Comparison of ENCODE assay signal across 29 cellular contexts in genomic region chr12:34371050-34371449, GRCh38.
"Had no signal": no experiment of that assay in that cellular context is flagged by ENCODE, and none has a peak within 500 bp of the region (broad histone marks: within the 10 kb centered on the region; RNA-seq: fewer than 3 reads in every experiment).

No MANE protein-coding gene starts in this region.

- DNase-seq: colonic mucosa; cortex of kidney; dermis blood vessel endothelial cell; dorsolateral prefrontal cortex; effector CD4-positive, alpha-beta T cell; effector CD8-positive, alpha-beta T cell; effector memory CD4-positive, alpha-beta T cell; effector memory CD8-positive, alpha-beta T cell; endodermal cell; erythroblast; esophagus squamous epithelium; foreskin fibroblast; foreskin keratinocyte; foreskin melanocyte; gastrocnemius medialis; glutamatergic neuron; head of caudate nucleus; heart left ventricle; heart right ventricle had no signal

- H3K27ac ChIP-seq: colonic mucosa, coronary artery, dorsolateral prefrontal cortex, epithelial cell of prostate, esophagus muscularis mucosa, esophagus squamous epithelium, foreskin keratinocyte, gastrocnemius medialis, gastroesophageal sphincter, heart left ventricle, heart right ventricle had no signal

- ATAC-seq: effector memory CD8-positive, alpha-beta T cell; esophagus mucosa; foreskin keratinocyte; gastrocnemius medialis; gastroesophageal sphincter; heart left ventricle; heart right ventricle had no signal

- H3K4me1 ChIP-seq: colonic mucosa, esophagus muscularis mucosa, esophagus squamous epithelium, foreskin keratinocyte, gastrocnemius medialis, gastroesophageal sphincter, heart left ventricle, heart right ventricle had no signal

- FAIRE-seq: colon, endometrium, endothelial cell of umbilical vein, frontal cortex had no signal

- H3K4me3 ChIP-seq: colonic mucosa, coronary artery, dorsolateral prefrontal cortex, esophagus muscularis mucosa, esophagus squamous epithelium, gastrocnemius medialis, gastroesophageal sphincter, heart left ventricle, heart right ventricle had no signal

- H3K27ac Mint-ChIP-seq: dendritic cell treated with granulocyte-macrophage colony-stimulating factor and Interleukin-4, amounts not matched to agents 40 ng/mL and 50 ng/mL, for 4 days; effector memory CD8-positive, alpha-beta T cell; endodermal cell had no signal

- H3K27me3 Mint-ChIP-seq: dendritic cell treated with granulocyte-macrophage colony-stimulating factor and Interleukin-4, amounts not matched to agents 40 ng/mL and 50 ng/mL, for 4 days; effector memory CD8-positive, alpha-beta T cell had no signal

- H3K36me3 ChIP-seq: colonic mucosa, esophagus muscularis mucosa, esophagus squamous epithelium, gastrocnemius medialis, gastroesophageal sphincter, heart left ventricle, heart right ventricle had no signal

- H3K9me3 ChIP-seq: colonic mucosa, gastrocnemius medialis had no signal

- H3K4me3 Mint-ChIP-seq: dendritic cell treated with granulocyte-macrophage colony-stimulating factor and Interleukin-4, amounts not matched to agents 40 ng/mL and 50 ng/mL, for 4 days; effector memory CD8-positive, alpha-beta T cell; endodermal cell had no signal

- H3K4me1 Mint-ChIP-seq: endodermal cell had no signal

- H3K27me3 ChIP-seq: colonic mucosa, esophagus squamous epithelium, foreskin keratinocyte, gastrocnemius medialis had no signal
